Comparison of ENCODE assay signal across 1 cellular context in genomic region chr20:22684072-22684762, GRCh38.
TF ChIP-seq lines count a peak whose summit lies in the region.

No MANE protein-coding gene starts in this region.

TF ChIP-seq in HepG2, 621 proteins besides CTCF, POLR2A, EP300 and RAD21 (continued from another document and continues in another):
- no peak; the same call in 1 of the 2 replicates for TF ChIP-seq ARID4A (CRISPR knock-in tag; IDR thresholded peaks at IDR 0.05; ENCODE audit: borderline replicate concordance)
- TF ChIP-seq ZBTB43 (CRISPR knock-in tag; conservative IDR thresholded peaks at IDR 0.05): no peak
- no peak for TF ChIP-seq ZNF282 (IDR thresholded peaks at IDR 0.05; ENCODE audit: partially characterized antibody)
- no peak for TF ChIP-seq RBAK (CRISPR knock-in tag; IDR thresholded peaks at IDR 0.05)
- TF ChIP-seq EEA1 (CRISPR knock-in tag; IDR thresholded peaks at IDR 0.05; ENCODE audit: borderline replicate concordance): no peak
- 0 out of 2 replicates have a peak, but pooled peaks have one; percentile 4 for TF ChIP-seq ZNF777 (CRISPR knock-in tag; IDR thresholded peaks at IDR 0.05)
- TF ChIP-seq ZBTB7A (CRISPR knock-in tag; IDR thresholded peaks at IDR 0.05): no peak
- no peak for TF ChIP-seq CCAR2 (optimal IDR thresholded peaks at IDR 0.05; ENCODE audit: low read depth, low read length)
- TF ChIP-seq ZNF740 (CRISPR knock-in tag; IDR thresholded peaks at IDR 0.05): no peak
- TF ChIP-seq E2F5 (CRISPR knock-in tag; conservative IDR thresholded peaks at IDR 0.05): no peak
- no peak for TF ChIP-seq ZKSCAN5 (CRISPR knock-in tag; IDR thresholded peaks at IDR 0.05)
- no peak; the same call in 1 of the 2 replicates for TF ChIP-seq KDM5B (CRISPR knock-in tag; IDR thresholded peaks at IDR 0.05; ENCODE audit: borderline replicate concordance)
- no peak for TF ChIP-seq MXI1 (IDR thresholded peaks at IDR 0.05; ENCODE audit: borderline replicate concordance, low read depth, low read length)
- no peak for TF ChIP-seq THAP7 (CRISPR knock-in tag; IDR thresholded peaks at IDR 0.05)
- peak; percentile 9; the same call in 1 of the 2 replicates for TF ChIP-seq ZFY (CRISPR knock-in tag; IDR thresholded peaks at IDR 0.05)
- no peak for TF ChIP-seq ZNF512 (CRISPR knock-in tag; IDR thresholded peaks at IDR 0.05)
- TF ChIP-seq TRAFD1 (CRISPR knock-in tag; IDR thresholded peaks at IDR 0.05; ENCODE audit: borderline replicate concordance): no peak
- no peak for TF ChIP-seq CHD4 (IDR thresholded peaks at IDR 0.05; ENCODE audit: borderline replicate concordance, low read length)
- TF ChIP-seq KDM6A (CRISPR knock-in tag; IDR thresholded peaks at IDR 0.05; ENCODE audit: low read depth): no peak
- peak; percentile 20; the same call in 1 of the 2 replicates for TF ChIP-seq THRA (CRISPR knock-in tag; IDR thresholded peaks at IDR 0.05; ENCODE audit: borderline replicate concordance)
- no peak for TF ChIP-seq IRX3 (CRISPR knock-in tag; IDR thresholded peaks at IDR 0.05; ENCODE audit: borderline replicate concordance, low read depth)
- no peak for TF ChIP-seq ZEB1 (IDR thresholded peaks at IDR 0.05; ENCODE audit: insufficient replicate concordance, low read depth)
- no peak for TF ChIP-seq SKI (IDR thresholded peaks at IDR 0.05; ENCODE audit: partially characterized antibody)
- no peak for TF ChIP-seq ZNF609 (CRISPR knock-in tag; IDR thresholded peaks at IDR 0.05; ENCODE audit: borderline replicate concordance)
- no peak for TF ChIP-seq BATF2 (CRISPR knock-in tag; IDR thresholded peaks at IDR 0.05)
- no peak for TF ChIP-seq ARID2 (CRISPR knock-in tag; IDR thresholded peaks at IDR 0.05; ENCODE audit: borderline replicate concordance)
- TF ChIP-seq ZNF501 (CRISPR knock-in tag; IDR thresholded peaks at IDR 0.05): peak; percentile 75; the same call in 1 of the 2 replicates
- no peak for TF ChIP-seq ZNF576 (CRISPR knock-in tag; IDR thresholded peaks at IDR 0.05)
- no peak for TF ChIP-seq CERS6 (CRISPR knock-in tag; IDR thresholded peaks at IDR 0.05)
- TF ChIP-seq CC2D1A (CRISPR knock-in tag; IDR thresholded peaks at IDR 0.05): no peak
- TF ChIP-seq DNMT1 (CRISPR knock-in tag; IDR thresholded peaks at IDR 0.05): no peak
- TF ChIP-seq SIN3A (IDR thresholded peaks at IDR 0.05; ENCODE audit: borderline replicate concordance, low read depth, low read length): no peak
- no peak for TF ChIP-seq PHF21A (CRISPR knock-in tag; IDR thresholded peaks at IDR 0.05)
- no peak for TF ChIP-seq ZNF790 (CRISPR knock-in tag; IDR thresholded peaks at IDR 0.05; ENCODE audit: borderline replicate concordance)
- TF ChIP-seq BORCS8-MEF2B (CRISPR knock-in tag; IDR thresholded peaks at IDR 0.05): peak; percentile 56; the same call in 1 of the 2 replicates
- TF ChIP-seq DNMT3B (CRISPR knock-in tag; conservative IDR thresholded peaks at IDR 0.05): no peak
- TF ChIP-seq ZNF800 (CRISPR knock-in tag; IDR thresholded peaks at IDR 0.05): no peak
